ENCODE assay signal across 30 cellular contexts in the genomic region with DNA sequence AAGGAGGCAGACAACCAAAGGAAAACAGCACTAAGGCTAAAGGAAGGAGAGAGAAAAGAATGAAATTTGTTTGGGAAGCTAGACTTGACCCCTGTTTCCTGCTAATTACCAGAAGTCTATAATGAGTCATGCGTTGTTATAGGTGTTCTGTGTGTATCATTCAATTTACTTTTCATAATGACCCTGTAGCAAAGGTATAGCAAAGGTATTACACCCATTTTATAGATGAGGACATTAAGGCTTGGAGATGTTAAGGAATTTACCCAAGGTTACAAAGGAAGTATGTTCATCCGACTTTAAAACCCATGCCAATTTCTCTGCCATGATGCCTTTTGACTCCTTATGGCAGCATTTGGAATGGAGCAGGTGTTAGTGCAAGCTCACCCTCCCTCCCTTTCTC.
"Had no signal": no experiment of that assay in that cellular context is flagged by ENCODE, and none has a peak within 500 bp of the region (broad histone marks: within the 10 kb centered on the region; RNA-seq: fewer than 3 reads in every experiment).

No MANE protein-coding gene starts in this region.

- FAIRE-seq: astrocyte, bronchial epithelial cell, colon had no signal

- H3K27ac Mint-ChIP-seq: activated CD4-positive, alpha-beta T cell treated with anti-CD3 and anti-CD28 coated beads, Interleukin-2, amount 10 ng/mL, durations not matched to agents 7 days and 5 days; activated CD8-positive, alpha-beta T cell treated with anti-CD3 and anti-CD28 coated beads for 36 hours; activated naive CD8-positive, alpha-beta T cell; activated T-helper 17 cell treated with anti-CD3 and anti-CD28 coated beads, Interleukin-2, amount 50 U/mL, for 72 hours; effector memory CD8-positive, alpha-beta T cell had no signal

- H3K4me3 ChIP-seq: esophagus squamous epithelium, gastroesophageal sphincter, heart left ventricle had no signal

- ATAC-seq: activated CD8-positive, alpha-beta T cell treated with anti-CD3 and anti-CD28 coated beads for 36 hours; activated T-cell treated with anti-CD3 and anti-CD28 coated beads, Interleukin-2, amount 50 U/mL, for 4 hours; activated T-helper 17 cell treated with anti-CD3 and anti-CD28 coated beads, Interleukin-2, amount 50 U/mL, for 72 hours; effector memory CD8-positive, alpha-beta T cell; gastroesophageal sphincter; heart left ventricle had no signal

- H3K9me3 ChIP-seq: esophagus squamous epithelium, gastroesophageal sphincter, heart left ventricle had no signal

- DNase-seq: activated CD4-positive, alpha-beta T cell treated with anti-CD3 and anti-CD28 coated beads for 1 hour; activated CD4-positive, alpha-beta T cell treated with anti-CD3 and anti-CD28 coated beads for 4 hours; activated CD4-positive, alpha-beta T cell treated with anti-CD3 and anti-CD28 coated beads, Interleukin-2, amount 10 ng/mL, durations not matched to agents 7 days and 5 days; activated CD4-positive, alpha-beta T cell treated with anti-CD3 and anti-CD28 coated beads, Interleukin-2, amount 50 U/mL, for 4 hours; activated CD8-positive, alpha-beta memory T cell treated with anti-CD3 and anti-CD28 coated beads for 24 hours; activated CD8-positive, alpha-beta T cell treated with anti-CD3 and anti-CD28 coated beads for 36 hours; activated effector memory CD4-positive, alpha-beta T cell treated with Interleukin-2 at 50 U/mL for 16 hours; activated gamma-delta T cell treated with Interleukin-2 at 50 U/mL for 16 hours; activated naive CD4-positive, alpha-beta T cell treated with anti-CD3 and anti-CD28 coated beads, Interleukin-2, amount 50 U/mL, for 16 hours; activated naive CD4-positive, alpha-beta T cell treated with Interleukin-2 at 50 U/mL for 16 hours; activated T-cell treated with anti-CD3 and anti-CD28 coated beads, Interleukin-2, amount 50 U/mL, for 4 hours; amniotic stem cell; anterior cingulate cortex; brain microvascular endothelial cell; cortex of kidney; dermis blood vessel endothelial cell; effector CD4-positive, alpha-beta T cell; effector memory CD8-positive, alpha-beta T cell; esophagus squamous epithelium; foreskin melanocyte; heart left ventricle; T-helper 2 cell had no signal

- H3K27me3 Mint-ChIP-seq: activated CD4-positive, alpha-beta T cell treated with anti-CD3 and anti-CD28 coated beads, Interleukin-2, amount 10 ng/mL, durations not matched to agents 7 days and 5 days; activated CD8-positive, alpha-beta T cell treated with anti-CD3 and anti-CD28 coated beads for 36 hours; activated naive CD8-positive, alpha-beta T cell; activated T-helper 17 cell treated with anti-CD3 and anti-CD28 coated beads, Interleukin-2, amount 50 U/mL, for 72 hours; central memory CD8-positive, alpha-beta T cell; effector memory CD8-positive, alpha-beta T cell had no signal

- H3K27me3 ChIP-seq: brain microvascular endothelial cell, esophagus squamous epithelium, gastroesophageal sphincter, heart left ventricle had no signal

- H3K4me3 Mint-ChIP-seq: activated CD4-positive, alpha-beta T cell treated with anti-CD3 and anti-CD28 coated beads, Interleukin-2, amount 10 ng/mL, durations not matched to agents 7 days and 5 days; activated CD8-positive, alpha-beta T cell treated with anti-CD3 and anti-CD28 coated beads for 36 hours; activated naive CD8-positive, alpha-beta T cell; activated T-cell treated with anti-CD3 and anti-CD28 coated beads, Interleukin-2, amount 50 U/mL, for 4 hours; activated T-helper 17 cell treated with anti-CD3 and anti-CD28 coated beads, Interleukin-2, amount 50 U/mL, for 72 hours; central memory CD8-positive, alpha-beta T cell; effector memory CD8-positive, alpha-beta T cell had no signal

- H3K36me3 ChIP-seq: brain microvascular endothelial cell, esophagus squamous epithelium, gastroesophageal sphincter, heart left ventricle had no signal

- H3K9me3 Mint-ChIP-seq: activated T-helper 17 cell treated with anti-CD3 and anti-CD28 coated beads, Interleukin-2, amount 50 U/mL, for 72 hours had no signal

- H3K27ac ChIP-seq: brain microvascular endothelial cell, epithelial cell of prostate, esophagus squamous epithelium, gastroesophageal sphincter, heart left ventricle had no signal
